Comparison of ENCODE assay signal across 1 cellular context in the genomic region with DNA sequence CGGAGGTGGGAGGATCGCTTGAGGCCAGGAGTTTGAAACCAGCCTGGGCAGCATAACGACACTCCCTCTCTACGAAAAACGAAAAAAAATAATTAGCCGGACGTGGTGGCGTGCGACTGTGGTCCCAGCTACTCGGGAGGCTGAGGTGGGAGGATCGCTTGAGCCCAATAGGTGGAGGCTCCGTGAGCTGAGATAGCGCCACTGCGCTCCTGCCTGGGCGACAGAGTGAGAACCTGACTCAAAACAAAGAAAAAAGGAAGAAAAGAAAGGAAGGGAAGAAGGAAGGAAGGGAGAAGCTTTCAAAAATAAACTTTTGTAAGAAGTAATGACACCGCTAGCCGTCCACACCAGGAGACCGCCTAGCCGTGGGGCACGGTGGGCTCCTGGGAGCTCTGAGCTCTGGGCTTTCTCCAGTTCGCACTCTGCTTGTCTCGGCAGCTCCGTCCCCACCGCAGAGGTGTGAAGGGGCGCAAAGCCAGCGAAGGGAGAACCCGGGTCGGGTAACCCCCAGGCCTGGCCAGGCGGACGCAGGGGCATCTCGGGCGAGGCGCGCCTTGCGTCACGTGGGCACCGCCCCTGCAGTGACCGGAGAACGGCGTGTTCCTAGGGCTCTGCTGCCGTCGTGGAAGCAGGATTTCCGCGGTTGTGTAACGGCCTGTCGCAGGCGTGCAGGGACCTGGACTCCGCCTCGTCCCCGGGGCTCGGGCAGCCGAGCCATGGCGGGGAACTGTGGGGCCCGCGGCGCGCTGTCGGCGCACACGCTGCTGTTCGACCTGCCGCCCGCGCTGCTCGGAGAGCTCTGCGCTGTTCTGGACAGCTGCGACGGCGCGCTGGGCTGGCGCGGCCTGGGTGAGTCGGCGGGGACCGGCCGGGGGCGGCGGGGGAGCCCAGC.
TF ChIP-seq lines count a peak whose summit lies in the region.

A gene with protein sequence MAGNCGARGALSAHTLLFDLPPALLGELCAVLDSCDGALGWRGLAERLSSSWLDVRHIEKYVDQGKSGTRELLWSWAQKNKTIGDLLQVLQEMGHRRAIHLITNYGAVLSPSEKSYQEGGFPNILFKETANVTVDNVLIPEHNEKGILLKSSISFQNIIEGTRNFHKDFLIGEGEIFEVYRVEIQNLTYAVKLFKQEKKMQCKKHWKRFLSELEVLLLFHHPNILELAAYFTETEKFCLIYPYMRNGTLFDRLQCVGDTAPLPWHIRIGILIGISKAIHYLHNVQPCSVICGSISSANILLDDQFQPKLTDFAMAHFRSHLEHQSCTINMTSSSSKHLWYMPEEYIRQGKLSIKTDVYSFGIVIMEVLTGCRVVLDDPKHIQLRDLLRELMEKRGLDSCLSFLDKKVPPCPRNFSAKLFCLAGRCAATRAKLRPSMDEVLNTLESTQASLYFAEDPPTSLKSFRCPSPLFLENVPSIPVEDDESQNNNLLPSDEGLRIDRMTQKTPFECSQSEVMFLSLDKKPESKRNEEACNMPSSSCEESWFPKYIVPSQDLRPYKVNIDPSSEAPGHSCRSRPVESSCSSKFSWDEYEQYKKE (plus strand): TSS at position 631 of the 892 bp plus-strand sequence. CDS start 86 bp downstream, at position 717.

TF ChIP-seq in GM12878, 131 proteins besides CTCF, POLR2A, EP300 and RAD21 (continued from another document and continues in another):
- TF ChIP-seq, protein P1, sequence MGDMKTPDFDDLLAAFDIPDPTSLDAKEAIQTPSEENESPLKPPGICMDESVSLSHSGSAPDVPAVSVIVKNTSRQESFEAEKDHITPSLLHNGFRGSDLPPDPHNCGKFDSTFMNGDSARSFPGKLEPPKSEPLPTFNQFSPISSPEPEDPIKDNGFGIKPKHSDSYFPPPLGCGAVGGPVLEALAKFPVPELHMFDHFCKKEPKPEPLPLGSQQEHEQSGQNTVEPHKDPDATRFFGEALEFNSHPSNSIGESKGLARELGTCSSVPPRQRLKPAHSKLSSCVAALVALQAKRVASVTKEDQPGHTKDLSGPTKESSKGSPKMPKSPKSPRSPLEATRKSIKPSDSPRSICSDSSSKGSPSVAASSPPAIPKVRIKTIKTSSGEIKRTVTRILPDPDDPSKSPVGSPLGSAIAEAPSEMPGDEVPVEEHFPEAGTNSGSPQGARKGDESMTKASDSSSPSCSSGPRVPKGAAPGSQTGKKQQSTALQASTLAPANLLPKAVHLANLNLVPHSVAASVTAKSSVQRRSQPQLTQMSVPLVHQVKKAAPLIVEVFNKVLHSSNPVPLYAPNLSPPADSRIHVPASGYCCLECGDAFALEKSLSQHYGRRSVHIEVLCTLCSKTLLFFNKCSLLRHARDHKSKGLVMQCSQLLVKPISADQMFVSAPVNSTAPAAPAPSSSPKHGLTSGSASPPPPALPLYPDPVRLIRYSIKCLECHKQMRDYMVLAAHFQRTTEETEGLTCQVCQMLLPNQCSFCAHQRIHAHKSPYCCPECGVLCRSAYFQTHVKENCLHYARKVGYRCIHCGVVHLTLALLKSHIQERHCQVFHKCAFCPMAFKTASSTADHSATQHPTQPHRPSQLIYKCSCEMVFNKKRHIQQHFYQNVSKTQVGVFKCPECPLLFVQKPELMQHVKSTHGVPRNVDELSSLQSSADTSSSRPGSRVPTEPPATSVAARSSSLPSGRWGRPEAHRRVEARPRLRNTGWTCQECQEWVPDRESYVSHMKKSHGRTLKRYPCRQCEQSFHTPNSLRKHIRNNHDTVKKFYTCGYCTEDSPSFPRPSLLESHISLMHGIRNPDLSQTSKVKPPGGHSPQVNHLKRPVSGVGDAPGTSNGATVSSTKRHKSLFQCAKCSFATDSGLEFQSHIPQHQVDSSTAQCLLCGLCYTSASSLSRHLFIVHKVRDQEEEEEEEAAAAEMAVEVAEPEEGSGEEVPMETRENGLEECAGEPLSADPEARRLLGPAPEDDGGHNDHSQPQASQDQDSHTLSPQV (IDR thresholded peaks at IDR 0.05), result no peak
- TF ChIP-seq FOXM1 (IDR thresholded peaks at IDR 0.05; ENCODE audit: low read depth, low read length) (no peak), NBN (IDR thresholded peaks at IDR 0.05) (0 out of 2 replicates have a peak, but pooled peaks have one; percentile 36), IRF4 (IDR thresholded peaks at IDR 0.05; ENCODE audit: low read depth, low read length) (no peak), RUNX3 (IDR thresholded peaks at IDR 0.05; ENCODE audit: low read length) (0 out of 2 replicates have a peak, but pooled peaks have one; percentile 15), KLF5 (IDR thresholded peaks at IDR 0.05; ENCODE audit: partially characterized antibody) (no peak), RB1 (IDR thresholded peaks at IDR 0.05; ENCODE audit: borderline replicate concordance) (no peak; the same call in 1 of the 2 replicates), PAX8 (IDR thresholded peaks at IDR 0.05) (no peak), BACH1 (IDR thresholded peaks at IDR 0.05; ENCODE audit: borderline replicate concordance) (peak; percentile 51; the same call in 1 of the 2 replicates), RELA (IDR thresholded peaks at IDR 0.05; ENCODE audit: borderline replicate concordance, partially characterized antibody) (no peak), ZZZ3 (IDR thresholded peaks at IDR 0.05; ENCODE audit: control insufficient read depth, insufficient read length, low read depth) (no peak), NR2F1 (conservative IDR thresholded peaks at IDR 0.05) (peak; percentile 33; the same call in 1 of the 2 replicates), NFYA (IDR thresholded peaks at IDR 0.05; ENCODE audit: borderline replicate concordance, low read depth, low read length) (no peak), RCOR1 (conservative IDR thresholded peaks at IDR 0.05; ENCODE audit: low read depth, low read length) (no peak), CBX5 (IDR thresholded peaks at IDR 0.05; ENCODE audit: low read depth) (no peak), EZH2 (IDR thresholded peaks at IDR 0.05; ENCODE audit: borderline replicate concordance, control insufficient read depth, low read depth, low read length) (no peak), FOXK2 (IDR thresholded peaks at IDR 0.05) (no peak), CHD2 (IDR thresholded peaks at IDR 0.05; ENCODE audit: borderline replicate concordance, low read depth, low read length) (no peak), MXI1 (IDR thresholded peaks at IDR 0.05; ENCODE audit: low read depth, low read length) (no peak), EGR1 (IDR thresholded peaks at IDR 0.05; ENCODE audit: borderline replicate concordance in 1 of 2, low read depth in 2 of 2, low read length in 2 of 2) (peak in 1 of 2 experiments; percentile 31; a peak in 1 of 3 replicates), ASH2L (IDR thresholded peaks at IDR 0.05; ENCODE audit: borderline replicate concordance, low read depth) (no peak), ZSCAN29 (IDR thresholded peaks at IDR 0.05) (peak; percentile 36; the same call in 1 of the 2 replicates), TAF1 (IDR thresholded peaks at IDR 0.05; ENCODE audit: borderline replicate concordance, low read depth, low read length) (peak; percentile 50; the same call in 1 of the 2 replicates), CREB1 (IDR thresholded peaks at IDR 0.05; ENCODE audit: low read depth) (no peak; the same call in 1 of the 2 replicates)
- TF ChIP-seq, protein P2, sequence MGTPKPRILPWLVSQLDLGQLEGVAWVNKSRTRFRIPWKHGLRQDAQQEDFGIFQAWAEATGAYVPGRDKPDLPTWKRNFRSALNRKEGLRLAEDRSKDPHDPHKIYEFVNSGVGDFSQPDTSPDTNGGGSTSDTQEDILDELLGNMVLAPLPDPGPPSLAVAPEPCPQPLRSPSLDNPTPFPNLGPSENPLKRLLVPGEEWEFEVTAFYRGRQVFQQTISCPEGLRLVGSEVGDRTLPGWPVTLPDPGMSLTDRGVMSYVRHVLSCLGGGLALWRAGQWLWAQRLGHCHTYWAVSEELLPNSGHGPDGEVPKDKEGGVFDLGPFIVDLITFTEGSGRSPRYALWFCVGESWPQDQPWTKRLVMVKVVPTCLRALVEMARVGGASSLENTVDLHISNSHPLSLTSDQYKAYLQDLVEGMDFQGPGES (IDR thresholded peaks at IDR 0.05), result no peak
- TF ChIP-seq, protein P3, sequence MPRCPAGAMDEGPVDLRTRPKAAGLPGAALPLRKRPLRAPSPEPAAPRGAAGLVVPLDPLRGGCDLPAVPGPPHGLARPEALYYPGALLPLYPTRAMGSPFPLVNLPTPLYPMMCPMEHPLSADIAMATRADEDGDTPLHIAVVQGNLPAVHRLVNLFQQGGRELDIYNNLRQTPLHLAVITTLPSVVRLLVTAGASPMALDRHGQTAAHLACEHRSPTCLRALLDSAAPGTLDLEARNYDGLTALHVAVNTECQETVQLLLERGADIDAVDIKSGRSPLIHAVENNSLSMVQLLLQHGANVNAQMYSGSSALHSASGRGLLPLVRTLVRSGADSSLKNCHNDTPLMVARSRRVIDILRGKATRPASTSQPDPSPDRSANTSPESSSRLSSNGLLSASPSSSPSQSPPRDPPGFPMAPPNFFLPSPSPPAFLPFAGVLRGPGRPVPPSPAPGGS (IDR thresholded peaks at IDR 0.05; ENCODE audit: borderline replicate concordance, insufficient read depth, low read depth, low read length, poor library complexity, severe bottlenecking), result no peak
- TF ChIP-seq, protein P4, sequence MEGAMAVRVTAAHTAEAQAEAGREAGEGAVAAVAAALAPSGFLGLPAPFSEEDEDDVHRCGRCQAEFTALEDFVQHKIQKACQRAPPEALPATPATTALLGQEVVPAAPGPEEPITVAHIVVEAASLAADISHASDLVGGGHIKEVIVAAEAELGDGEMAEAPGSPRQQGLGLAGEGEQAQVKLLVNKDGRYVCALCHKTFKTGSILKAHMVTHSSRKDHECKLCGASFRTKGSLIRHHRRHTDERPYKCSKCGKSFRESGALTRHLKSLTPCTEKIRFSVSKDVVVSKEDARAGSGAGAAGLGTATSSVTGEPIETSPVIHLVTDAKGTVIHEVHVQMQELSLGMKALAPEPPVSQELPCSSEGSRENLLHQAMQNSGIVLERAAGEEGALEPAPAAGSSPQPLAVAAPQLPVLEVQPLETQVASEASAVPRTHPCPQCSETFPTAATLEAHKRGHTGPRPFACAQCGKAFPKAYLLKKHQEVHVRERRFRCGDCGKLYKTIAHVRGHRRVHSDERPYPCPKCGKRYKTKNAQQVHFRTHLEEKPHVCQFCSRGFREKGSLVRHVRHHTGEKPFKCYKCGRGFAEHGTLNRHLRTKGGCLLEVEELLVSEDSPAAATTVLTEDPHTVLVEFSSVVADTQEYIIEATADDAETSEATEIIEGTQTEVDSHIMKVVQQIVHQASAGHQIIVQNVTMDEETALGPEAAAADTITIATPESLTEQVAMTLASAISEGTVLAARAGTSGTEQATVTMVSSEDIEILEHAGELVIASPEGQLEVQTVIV (IDR thresholded peaks at IDR 0.05; ENCODE audit: borderline replicate concordance, partially characterized antibody), result no peak
- TF ChIP-seq, protein P5, sequence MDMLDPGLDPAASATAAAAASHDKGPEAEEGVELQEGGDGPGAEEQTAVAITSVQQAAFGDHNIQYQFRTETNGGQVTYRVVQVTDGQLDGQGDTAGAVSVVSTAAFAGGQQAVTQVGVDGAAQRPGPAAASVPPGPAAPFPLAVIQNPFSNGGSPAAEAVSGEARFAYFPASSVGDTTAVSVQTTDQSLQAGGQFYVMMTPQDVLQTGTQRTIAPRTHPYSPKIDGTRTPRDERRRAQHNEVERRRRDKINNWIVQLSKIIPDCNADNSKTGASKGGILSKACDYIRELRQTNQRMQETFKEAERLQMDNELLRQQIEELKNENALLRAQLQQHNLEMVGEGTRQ (IDR thresholded peaks at IDR 0.05; ENCODE audit: borderline replicate concordance, low read depth, low read length), result peak; percentile 66
- TF ChIP-seq, protein P6, sequence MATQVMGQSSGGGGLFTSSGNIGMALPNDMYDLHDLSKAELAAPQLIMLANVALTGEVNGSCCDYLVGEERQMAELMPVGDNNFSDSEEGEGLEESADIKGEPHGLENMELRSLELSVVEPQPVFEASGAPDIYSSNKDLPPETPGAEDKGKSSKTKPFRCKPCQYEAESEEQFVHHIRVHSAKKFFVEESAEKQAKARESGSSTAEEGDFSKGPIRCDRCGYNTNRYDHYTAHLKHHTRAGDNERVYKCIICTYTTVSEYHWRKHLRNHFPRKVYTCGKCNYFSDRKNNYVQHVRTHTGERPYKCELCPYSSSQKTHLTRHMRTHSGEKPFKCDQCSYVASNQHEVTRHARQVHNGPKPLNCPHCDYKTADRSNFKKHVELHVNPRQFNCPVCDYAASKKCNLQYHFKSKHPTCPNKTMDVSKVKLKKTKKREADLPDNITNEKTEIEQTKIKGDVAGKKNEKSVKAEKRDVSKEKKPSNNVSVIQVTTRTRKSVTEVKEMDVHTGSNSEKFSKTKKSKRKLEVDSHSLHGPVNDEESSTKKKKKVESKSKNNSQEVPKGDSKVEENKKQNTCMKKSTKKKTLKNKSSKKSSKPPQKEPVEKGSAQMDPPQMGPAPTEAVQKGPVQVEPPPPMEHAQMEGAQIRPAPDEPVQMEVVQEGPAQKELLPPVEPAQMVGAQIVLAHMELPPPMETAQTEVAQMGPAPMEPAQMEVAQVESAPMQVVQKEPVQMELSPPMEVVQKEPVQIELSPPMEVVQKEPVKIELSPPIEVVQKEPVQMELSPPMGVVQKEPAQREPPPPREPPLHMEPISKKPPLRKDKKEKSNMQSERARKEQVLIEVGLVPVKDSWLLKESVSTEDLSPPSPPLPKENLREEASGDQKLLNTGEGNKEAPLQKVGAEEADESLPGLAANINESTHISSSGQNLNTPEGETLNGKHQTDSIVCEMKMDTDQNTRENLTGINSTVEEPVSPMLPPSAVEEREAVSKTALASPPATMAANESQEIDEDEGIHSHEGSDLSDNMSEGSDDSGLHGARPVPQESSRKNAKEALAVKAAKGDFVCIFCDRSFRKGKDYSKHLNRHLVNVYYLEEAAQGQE (IDR thresholded peaks at IDR 0.05; ENCODE audit: low read depth, low read length), result 0 out of 2 replicates have a peak, but pooled peaks have one; percentile 29
- TF ChIP-seq, protein P7, sequence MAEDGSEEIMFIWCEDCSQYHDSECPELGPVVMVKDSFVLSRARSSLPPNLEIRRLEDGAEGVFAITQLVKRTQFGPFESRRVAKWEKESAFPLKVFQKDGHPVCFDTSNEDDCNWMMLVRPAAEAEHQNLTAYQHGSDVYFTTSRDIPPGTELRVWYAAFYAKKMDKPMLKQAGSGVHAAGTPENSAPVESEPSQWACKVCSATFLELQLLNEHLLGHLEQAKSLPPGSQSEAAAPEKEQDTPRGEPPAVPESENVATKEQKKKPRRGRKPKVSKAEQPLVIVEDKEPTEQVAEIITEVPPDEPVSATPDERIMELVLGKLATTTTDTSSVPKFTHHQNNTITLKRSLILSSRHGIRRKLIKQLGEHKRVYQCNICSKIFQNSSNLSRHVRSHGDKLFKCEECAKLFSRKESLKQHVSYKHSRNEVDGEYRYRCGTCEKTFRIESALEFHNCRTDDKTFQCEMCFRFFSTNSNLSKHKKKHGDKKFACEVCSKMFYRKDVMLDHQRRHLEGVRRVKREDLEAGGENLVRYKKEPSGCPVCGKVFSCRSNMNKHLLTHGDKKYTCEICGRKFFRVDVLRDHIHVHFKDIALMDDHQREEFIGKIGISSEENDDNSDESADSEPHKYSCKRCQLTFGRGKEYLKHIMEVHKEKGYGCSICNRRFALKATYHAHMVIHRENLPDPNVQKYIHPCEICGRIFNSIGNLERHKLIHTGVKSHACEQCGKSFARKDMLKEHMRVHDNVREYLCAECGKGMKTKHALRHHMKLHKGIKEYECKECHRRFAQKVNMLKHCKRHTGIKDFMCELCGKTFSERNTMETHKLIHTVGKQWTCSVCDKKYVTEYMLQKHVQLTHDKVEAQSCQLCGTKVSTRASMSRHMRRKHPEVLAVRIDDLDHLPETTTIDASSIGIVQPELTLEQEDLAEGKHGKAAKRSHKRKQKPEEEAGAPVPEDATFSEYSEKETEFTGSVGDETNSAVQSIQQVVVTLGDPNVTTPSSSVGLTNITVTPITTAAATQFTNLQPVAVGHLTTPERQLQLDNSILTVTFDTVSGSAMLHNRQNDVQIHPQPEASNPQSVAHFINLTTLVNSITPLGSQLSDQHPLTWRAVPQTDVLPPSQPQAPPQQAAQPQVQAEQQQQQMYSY (CRISPR knock-in tag; IDR thresholded peaks at IDR 0.05), result no peak
